Comparison of ENCODE assay signal across 1 cellular context in the genomic region with DNA sequence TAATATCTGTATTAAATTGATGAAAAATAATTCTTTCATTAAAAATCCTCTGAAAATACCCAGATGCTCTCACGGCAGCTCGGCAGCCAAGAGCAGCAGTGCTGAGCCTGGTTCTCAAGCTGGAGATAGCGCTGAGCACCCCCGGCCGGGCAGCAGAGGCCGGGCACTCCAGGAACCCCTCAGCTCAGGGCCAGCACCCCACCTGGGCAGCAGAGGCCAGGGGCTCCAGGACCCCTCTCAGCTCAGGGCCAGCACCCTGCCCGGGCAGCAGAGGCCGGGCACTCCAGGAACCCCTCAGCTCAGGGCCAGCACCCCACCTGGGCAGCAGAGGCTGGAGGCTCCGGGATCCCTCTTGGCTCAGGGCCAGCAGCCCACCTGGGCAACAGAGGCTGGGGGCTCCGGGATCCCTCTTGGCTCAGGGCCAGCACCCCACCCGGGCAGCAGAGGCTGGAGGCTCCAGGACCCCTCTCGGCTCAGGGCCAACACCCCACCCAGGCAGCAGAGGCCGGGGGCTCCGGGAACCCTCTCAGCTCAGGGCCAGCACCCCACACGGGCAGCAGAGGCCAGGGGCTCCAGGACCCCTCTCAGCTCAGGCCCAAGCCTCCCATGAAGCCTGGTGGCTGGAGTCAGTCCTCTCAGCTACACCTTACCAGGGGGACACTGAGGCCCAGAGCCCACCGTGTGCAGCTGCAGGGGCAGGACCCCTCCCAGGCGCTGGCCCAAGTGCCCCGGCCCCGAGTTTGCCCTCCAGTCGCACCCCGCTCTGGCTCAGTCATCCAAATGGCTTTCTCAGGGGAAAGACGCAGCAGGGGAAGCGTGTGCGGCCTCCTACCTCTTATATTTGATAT.
TF ChIP-seq lines count a peak whose summit lies in the region.

No MANE protein-coding gene starts in this region.

TF ChIP-seq in WTC11, 78 proteins besides CTCF, POLR2A, EP300 and RAD21 (continued from another document):
- no peak for TF ChIP-seq NR3C1 (CRISPR knock-in tag; conservative IDR thresholded peaks at IDR 0.05; ENCODE audit: low read depth)
- TF ChIP-seq, protein P1, sequence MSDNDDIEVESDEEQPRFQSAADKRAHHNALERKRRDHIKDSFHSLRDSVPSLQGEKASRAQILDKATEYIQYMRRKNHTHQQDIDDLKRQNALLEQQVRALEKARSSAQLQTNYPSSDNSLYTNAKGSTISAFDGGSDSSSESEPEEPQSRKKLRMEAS (CRISPR knock-in tag; IDR thresholded peaks at IDR 0.05) = no peak
- TF ChIP-seq, protein P2, sequence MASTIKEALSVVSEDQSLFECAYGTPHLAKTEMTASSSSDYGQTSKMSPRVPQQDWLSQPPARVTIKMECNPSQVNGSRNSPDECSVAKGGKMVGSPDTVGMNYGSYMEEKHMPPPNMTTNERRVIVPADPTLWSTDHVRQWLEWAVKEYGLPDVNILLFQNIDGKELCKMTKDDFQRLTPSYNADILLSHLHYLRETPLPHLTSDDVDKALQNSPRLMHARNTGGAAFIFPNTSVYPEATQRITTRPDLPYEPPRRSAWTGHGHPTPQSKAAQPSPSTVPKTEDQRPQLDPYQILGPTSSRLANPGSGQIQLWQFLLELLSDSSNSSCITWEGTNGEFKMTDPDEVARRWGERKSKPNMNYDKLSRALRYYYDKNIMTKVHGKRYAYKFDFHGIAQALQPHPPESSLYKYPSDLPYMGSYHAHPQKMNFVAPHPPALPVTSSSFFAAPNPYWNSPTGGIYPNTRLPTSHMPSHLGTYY (CRISPR knock-in tag; IDR thresholded peaks at IDR 0.05) = no peak
- TF ChIP-seq, protein P3, sequence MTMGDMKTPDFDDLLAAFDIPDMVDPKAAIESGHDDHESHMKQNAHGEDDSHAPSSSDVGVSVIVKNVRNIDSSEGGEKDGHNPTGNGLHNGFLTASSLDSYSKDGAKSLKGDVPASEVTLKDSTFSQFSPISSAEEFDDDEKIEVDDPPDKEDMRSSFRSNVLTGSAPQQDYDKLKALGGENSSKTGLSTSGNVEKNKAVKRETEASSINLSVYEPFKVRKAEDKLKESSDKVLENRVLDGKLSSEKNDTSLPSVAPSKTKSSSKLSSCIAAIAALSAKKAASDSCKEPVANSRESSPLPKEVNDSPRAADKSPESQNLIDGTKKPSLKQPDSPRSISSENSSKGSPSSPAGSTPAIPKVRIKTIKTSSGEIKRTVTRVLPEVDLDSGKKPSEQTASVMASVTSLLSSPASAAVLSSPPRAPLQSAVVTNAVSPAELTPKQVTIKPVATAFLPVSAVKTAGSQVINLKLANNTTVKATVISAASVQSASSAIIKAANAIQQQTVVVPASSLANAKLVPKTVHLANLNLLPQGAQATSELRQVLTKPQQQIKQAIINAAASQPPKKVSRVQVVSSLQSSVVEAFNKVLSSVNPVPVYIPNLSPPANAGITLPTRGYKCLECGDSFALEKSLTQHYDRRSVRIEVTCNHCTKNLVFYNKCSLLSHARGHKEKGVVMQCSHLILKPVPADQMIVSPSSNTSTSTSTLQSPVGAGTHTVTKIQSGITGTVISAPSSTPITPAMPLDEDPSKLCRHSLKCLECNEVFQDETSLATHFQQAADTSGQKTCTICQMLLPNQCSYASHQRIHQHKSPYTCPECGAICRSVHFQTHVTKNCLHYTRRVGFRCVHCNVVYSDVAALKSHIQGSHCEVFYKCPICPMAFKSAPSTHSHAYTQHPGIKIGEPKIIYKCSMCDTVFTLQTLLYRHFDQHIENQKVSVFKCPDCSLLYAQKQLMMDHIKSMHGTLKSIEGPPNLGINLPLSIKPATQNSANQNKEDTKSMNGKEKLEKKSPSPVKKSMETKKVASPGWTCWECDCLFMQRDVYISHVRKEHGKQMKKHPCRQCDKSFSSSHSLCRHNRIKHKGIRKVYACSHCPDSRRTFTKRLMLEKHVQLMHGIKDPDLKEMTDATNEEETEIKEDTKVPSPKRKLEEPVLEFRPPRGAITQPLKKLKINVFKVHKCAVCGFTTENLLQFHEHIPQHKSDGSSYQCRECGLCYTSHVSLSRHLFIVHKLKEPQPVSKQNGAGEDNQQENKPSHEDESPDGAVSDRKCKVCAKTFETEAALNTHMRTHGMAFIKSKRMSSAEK (CRISPR knock-in tag; IDR thresholded peaks at IDR 0.05; ENCODE audit: borderline replicate concordance) = no peak
- TF ChIP-seq, protein P4, sequence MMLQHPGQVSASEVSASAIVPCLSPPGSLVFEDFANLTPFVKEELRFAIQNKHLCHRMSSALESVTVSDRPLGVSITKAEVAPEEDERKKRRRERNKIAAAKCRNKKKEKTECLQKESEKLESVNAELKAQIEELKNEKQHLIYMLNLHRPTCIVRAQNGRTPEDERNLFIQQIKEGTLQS (CRISPR knock-in tag; conservative IDR thresholded peaks at IDR 0.05) = no peak
TF ChIP-seq in WTC11: peak in this region for 0.
